ENCODE assay signal across 11 cellular contexts in the genomic region with DNA sequence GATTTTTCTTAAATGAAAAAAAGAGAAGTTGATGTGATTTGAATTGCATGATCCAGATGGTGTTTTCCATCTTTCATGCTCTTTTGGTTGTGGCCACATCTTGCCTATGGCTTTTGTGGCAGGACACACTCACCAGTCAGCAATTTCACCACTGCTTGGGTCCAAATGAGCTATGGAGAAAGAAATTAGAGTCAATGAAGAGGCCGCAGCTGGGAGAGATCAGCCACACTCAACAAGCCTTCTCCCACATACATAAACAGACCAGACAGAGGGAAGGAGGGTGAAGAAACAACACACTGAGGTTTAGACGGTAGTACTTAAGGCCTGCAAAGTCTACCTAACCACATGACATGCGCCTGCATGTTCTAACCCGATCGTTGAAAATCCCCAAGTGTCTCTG.
DNase-seq lines count a peak whose midpoint lies in the region; ATAC-seq and TF ChIP-seq lines count a peak whose summit lies in the region.
"Had no signal": no experiment of that assay in that cellular context is flagged by ENCODE, and none has a peak within 500 bp of the region (broad histone marks: within the 10 kb centered on the region; RNA-seq: fewer than 3 reads in every experiment).

No MANE protein-coding gene starts in this region.

- H3K36me3 Mint-ChIP-seq in MCF 10A (ENCODE audit: insufficient read depth, unreplicated experiment), result no peaks in the 10 kb centered on the region
- no peaks in the 10 kb centered on the region for H3K36me3 Mint-ChIP-seq in stimulated activated memory B cell treated with anti-CD40 and anti-IgM and Interleukin-4, amounts not matched to agents 10 μg/mL and 1 μg/mL and 100 μg/mL, for 72 hours
- H3K36me3 Mint-ChIP-seq in immature natural killer cell, result peaks cover 0 to 3% (median 0%) of the 10 kb centered on the region in 3 donors

- TF ChIP-seq POLR2A in breast epithelium (IDR thresholded peaks at IDR 0.05), result no peak

- peak; percentile 18 for DNase-seq in MCF 10A (ENCODE audit: unreplicated experiment)
- DNase-seq in breast epithelium (ENCODE audit: low spot score in 2 of 2), result no peak
- DNase-seq in adipocyte (ENCODE audit: low read depth), result peak; percentile 62
- DNase-seq in left ventricle myocardium superior, result peak; percentile 31
- no peak for DNase-seq in aorta
- no peak for DNase-seq in SKM-1 treated with dmso at 0.1 percent for 144 hours (lab: John Stamatoyannopoulos, UW; ENCODE audit: unreplicated experiment)
- DNase-seq in immature natural killer cell, result no peak
- DNase-seq: ACHN; activated T-cell treated with anti-CD3 and anti-CD28 coated beads, Interleukin-2, amount 50 U/mL, for 48 hours; right lobe of liver had no signal

- TF ChIP-seq CTCF in MCF 10A (IDR thresholded peaks at IDR 0.05; ENCODE audit: unreplicated experiment), result no peak
- TF ChIP-seq CTCF in breast epithelium (IDR thresholded peaks at IDR 0.05), result no peak

- no peak overlapping the region for H3K27ac Mint-ChIP-seq in MCF 10A (ENCODE audit: low read depth, unreplicated experiment)
- H3K27ac Mint-ChIP-seq in stimulated activated memory B cell treated with anti-CD40 and anti-IgM and Interleukin-4, amounts not matched to agents 10 μg/mL and 1 μg/mL and 100 μg/mL, for 72 hours, result no peak overlapping the region
- no peak overlapping the region for H3K27ac Mint-ChIP-seq in immature natural killer cell

- 85 to 89% methylated on average over 5 of the region's 5 CpGs for WGBS in aorta, 2 donors

- H3K9me3 Mint-ChIP-seq in MCF 10A (ENCODE audit: unreplicated experiment) (no peaks in the 10 kb centered on the region), immature natural killer cell (peaks cover 3 to 15% (median 7%) of the 10 kb centered on the region in 6 donors)
- H3K9me3 Mint-ChIP-seq in stimulated activated memory B cell treated with anti-CD40 and anti-IgM and Interleukin-4, amounts not matched to agents 10 μg/mL and 1 μg/mL and 100 μg/mL, for 72 hours, result no peaks in the 10 kb centered on the region

- no peaks in the 10 kb centered on the region for H3K4me1 ChIP-seq in breast epithelium
- no peaks in the 10 kb centered on the region for H3K4me1 ChIP-seq in adipocyte (ENCODE audit: control insufficient read depth, insufficient read depth, low read length)
- H3K4me1 ChIP-seq in aorta (ENCODE audit: control insufficient read depth in 1 of 2, insufficient read depth in 2 of 2, low read length in 2 of 2), result no peaks in the 10 kb centered on the region
- H3K4me1 ChIP-seq: right lobe of liver had no signal

- no peak overlapping the region for H3K4me3 ChIP-seq in breast epithelium
- H3K4me3 ChIP-seq in adipocyte (ENCODE audit: low read length), result no peak overlapping the region
- H3K4me3 ChIP-seq in aorta (ENCODE audit: low read length in 2 of 2), result no peak overlapping the region
- H3K4me3 ChIP-seq: right lobe of liver had no signal

- CTCF ChIA-PET in MCF 10A (lab: Yijun Ruan, JAX), result interaction anchor here (0.6 to 1.2 kb wide), 2 partner anchors 53 to 93 kb away, joined by 3 to 4 read pairs; no protein-coding TSS in a partner anchor

- H3K27me3 ChIP-seq in breast epithelium (no peaks in the 10 kb centered on the region), adipocyte (replicated peaks; ENCODE audit: control insufficient read depth, insufficient read depth, low read length) (no peaks in the 10 kb centered on the region), aorta (ENCODE audit: control insufficient read depth in 1 of 2, insufficient read depth in 2 of 2, low read length in 1 of 2) (no peaks in the 10 kb centered on the region)
- H3K27me3 ChIP-seq: right lobe of liver had no signal

- H3K9me3 ChIP-seq in breast epithelium (no peaks in the 10 kb centered on the region), adipocyte (ENCODE audit: control insufficient read depth, low read length) (no peaks in the 10 kb centered on the region), aorta (ENCODE audit: control insufficient read depth, low read length) (no peaks in the 10 kb centered on the region)
- H3K9me3 ChIP-seq: right lobe of liver had no signal

- peak; percentile 56 for ATAC-seq in left ventricle myocardium superior
- peak; percentile 26 for ATAC-seq in aorta (ENCODE audit: low FRiP score)
- no peak for ATAC-seq in stimulated activated memory B cell treated with anti-CD40 and anti-IgM and Interleukin-4, amounts not matched to agents 10 μg/mL and 1 μg/mL and 100 μg/mL, for 72 hours
- ATAC-seq: right lobe of liver had no signal

- H3K9ac ChIP-seq in adipocyte (ENCODE audit: low read length), result no peak overlapping the region

- BruUV-seq in MCF 10A (replicated peaks; lab: Mats Ljungman, UMichigan), result no TSS peak

- intact Hi-C loops in MCF 10A (cut with micrococcal nuclease) (no loop called here), breast epithelium (cut with DNase I; ENCODE audit: low total_unique reads) (no loop called here), left ventricle myocardium superior (cut with micrococcal nuclease) (no loop called here), aorta (cut with DNase I) (no loop called here)

- H3K27ac ChIP-seq in breast epithelium (no peak overlapping the region), aorta (ENCODE audit: low read depth in 1 of 2, low read length in 2 of 2) (no peak overlapping the region)
- H3K27ac ChIP-seq: right lobe of liver had no signal

- H3K4me3 Mint-ChIP-seq in MCF 10A (ENCODE audit: unreplicated experiment) (no peak overlapping the region), immature natural killer cell (no peak overlapping the region)
- H3K4me3 Mint-ChIP-seq in stimulated activated memory B cell treated with anti-CD40 and anti-IgM and Interleukin-4, amounts not matched to agents 10 μg/mL and 1 μg/mL and 100 μg/mL, for 72 hours, result no peak overlapping the region

- POLR2A ChIA-PET in MCF 10A (lab: Yijun Ruan, JAX), result no interaction called here

- H3K27me3 Mint-ChIP-seq in MCF 10A (ENCODE audit: insufficient read depth, unreplicated experiment) (no peaks in the 10 kb centered on the region), immature natural killer cell (ENCODE audit: low read depth in 3 of 3) (no peaks in the 10 kb centered on the region)
- H3K27me3 Mint-ChIP-seq in stimulated activated memory B cell treated with anti-CD40 and anti-IgM and Interleukin-4, amounts not matched to agents 10 μg/mL and 1 μg/mL and 100 μg/mL, for 72 hours, result no peaks in the 10 kb centered on the region

- no peaks in the 10 kb centered on the region for H3K36me3 ChIP-seq in breast epithelium
- no peaks in the 10 kb centered on the region for H3K36me3 ChIP-seq in adipocyte (ENCODE audit: control insufficient read depth, insufficient read depth, low read length, severe bottlenecking)
- H3K36me3 ChIP-seq in aorta (ENCODE audit: control insufficient read depth in 1 of 2, insufficient read depth in 2 of 2, low read length in 1 of 2), result no peaks in the 10 kb centered on the region
- H3K36me3 ChIP-seq: right lobe of liver had no signal

- no peaks in the 10 kb centered on the region for H3K4me1 Mint-ChIP-seq in MCF 10A (ENCODE audit: insufficient read depth, unreplicated experiment)
- H3K4me1 Mint-ChIP-seq in stimulated activated memory B cell treated with anti-CD40 and anti-IgM and Interleukin-4, amounts not matched to agents 10 μg/mL and 1 μg/mL and 100 μg/mL, for 72 hours, result no peaks in the 10 kb centered on the region
- H3K4me1 Mint-ChIP-seq in immature natural killer cell, result no peaks in the 10 kb centered on the region

Comparison
In these comparisons a context has a peak if more than half of its experiments do, and no peak if none do; other contexts are left out.
1. DNase-seq: peak in MCF 10A (single experiment), adipocyte (single experiment) and left ventricle myocardium superior (single experiment); none in breast epithelium (0 of 2), aorta (0 of 2), SKM-1 treated with dmso at 0.1 percent for 144 hours (single experiment) and immature natural killer cell (0 of 3).